18 cellular contexts compared by ENCODE assay signal in genomic region chr5:118068886-118069285, GRCh38.
"Had no signal": no experiment of that assay in that cellular context is flagged by ENCODE, and none has a peak within 500 bp of the region (broad histone marks: within the 10 kb centered on the region; RNA-seq: fewer than 3 reads in every experiment).

No MANE protein-coding gene starts in this region.

- H3K4me2 ChIP-seq: KMS-11 had no signal

- ATAC-seq: K562, Panc1, PC-3, SK-N-SH treated with all-trans-retinoic acid at 6 μM for 48 hours had no signal

- H3K4me3 ChIP-seq: K562 had no signal

- DNase-seq: Kasumi-1, MM.1S, NCI-H1092 treated with DMSO at 0.1 percent for 48 hours, NCI-H1436, NCI-H1694, NCI-H187 treated with DMSO at 0.1 percent for 48 hours, NCI-H2029 treated with DMSO at 0.1 percent for 48 hours, NCI-H345, NCI-H510A treated with DMSO at 0.1 percent for 48 hours, NCI-H526, PC-3, SHP77 had no signal

- H3K9ac ChIP-seq: KMS-11 had no signal

- H3K27ac ChIP-seq: HL-60, KMS-11, RWPE1 had no signal
